23 cellular contexts compared by ENCODE assay signal in genomic region chr5:174386846-174387245, GRCh38.
"Had no signal": no experiment of that assay in that cellular context is flagged by ENCODE, and none has a peak within 500 bp of the region (broad histone marks: within the 10 kb centered on the region; RNA-seq: fewer than 3 reads in every experiment).

No MANE protein-coding gene starts in this region.

- H3K27me3 ChIP-seq: hepatocyte, right atrium auricular region had no signal

- DNase-seq: dermis blood vessel endothelial cell; effector memory CD4-positive, alpha-beta T cell; foreskin keratinocyte; heart left ventricle; kidney; mesendoderm; midbrain; naive thymus-derived CD4-positive, alpha-beta T cell; stimulated activated CD4-positive, alpha-beta T cell treated with anti-CD3 and anti-CD28 coated beads, Interleukin-2, amount 100 ng/mL, for 24 hours; stimulated activated CD4-positive, alpha-beta T cell treated with anti-CD3 and anti-CD28 coated beads, Interleukin-4, amount 100 ng/mL, for 24 hours; stimulated activated naive CD4-positive, alpha-beta T cell treated with Interleukin-2 at 50 U/mL for 16 hours; stomach; thyroid gland had no signal

- H3K4me2 ChIP-seq: hepatocyte, neural progenitor cell had no signal

- H3K27ac ChIP-seq: coronary artery, esophagus muscularis mucosa, foreskin keratinocyte, gastroesophageal sphincter, heart left ventricle, hepatocyte, neural progenitor cell, prostate gland, right atrium auricular region, stomach, thyroid gland had no signal

- H3K9ac ChIP-seq: neural progenitor cell had no signal

- H3K36me3 ChIP-seq: esophagus muscularis mucosa, gastroesophageal sphincter, heart left ventricle, neural progenitor cell, prostate gland, right atrium auricular region, stomach, thyroid gland had no signal

- H3K4me3 ChIP-seq: coronary artery, esophagus muscularis mucosa, gastroesophageal sphincter, heart left ventricle, hepatocyte, neural progenitor cell, prostate gland, right atrium auricular region, stomach, thyroid gland had no signal

- H2AFZ ChIP-seq: hepatocyte, neural progenitor cell had no signal

- H3K9me3 ChIP-seq: esophagus muscularis mucosa, gastroesophageal sphincter, heart left ventricle, prostate gland, right atrium auricular region, stomach, thyroid gland had no signal

- H3K4me1 ChIP-seq: gastroesophageal sphincter, heart left ventricle, neural progenitor cell, prostate gland, right atrium auricular region, stomach, thyroid gland had no signal

- ATAC-seq: foreskin keratinocyte; gastroesophageal sphincter; heart left ventricle; left lobe of liver; naive thymus-derived CD4-positive, alpha-beta T cell; sciatic nerve; stimulated activated effector memory CD8-positive, alpha-beta T cell treated with anti-CD3 and anti-CD28 coated beads, Interleukin-12 subunit alpha, Interleukin-12 subunit beta, amount 100 ng/mL, for 72 hours had no signal
